ENCODE assay signal across 1 cellular context in the genomic region with DNA sequence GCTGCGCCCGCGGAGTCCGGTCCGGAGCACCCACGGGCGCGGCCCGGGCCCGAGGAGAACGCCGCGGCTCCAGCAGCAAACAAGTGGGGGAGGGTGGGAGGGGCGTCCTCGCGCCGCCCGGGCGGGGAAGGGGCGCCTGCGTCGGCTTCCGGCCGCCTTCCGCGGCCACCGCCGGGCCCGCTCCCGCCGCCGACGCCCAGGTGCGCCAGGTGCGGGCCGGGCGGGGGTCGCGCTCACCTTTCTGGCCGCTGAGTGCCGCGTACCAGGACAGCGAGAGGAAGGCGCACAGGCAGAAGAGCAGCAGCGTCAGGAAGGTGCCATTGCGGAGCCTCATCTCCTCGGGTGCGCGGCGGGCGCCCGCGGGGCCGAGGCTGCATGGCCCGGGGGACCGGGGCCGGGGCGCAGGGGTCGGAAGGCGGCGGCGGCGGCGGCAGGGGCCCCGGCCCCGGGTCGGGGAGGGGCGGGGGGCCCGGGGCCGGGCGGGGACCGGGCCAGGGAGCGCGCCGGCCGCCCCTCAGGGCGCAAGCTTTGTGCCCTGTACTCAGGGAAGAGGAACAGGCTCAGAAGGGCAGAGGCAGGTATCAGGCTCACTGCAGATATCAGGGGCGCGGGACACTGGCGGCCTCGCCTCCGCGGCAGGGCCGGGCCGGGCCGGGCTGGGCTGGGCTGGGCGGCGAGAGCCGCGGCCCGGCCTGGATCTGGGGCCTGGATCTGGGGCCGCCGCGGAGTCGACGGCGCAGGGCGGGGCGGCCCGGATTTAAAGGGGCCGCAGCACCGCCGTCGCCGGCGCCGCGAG.
TF ChIP-seq lines count a peak whose summit lies in the region.

Gene MGAT4B (minus strand): TSS at position 617 of the 796 bp plus-strand sequence. CDS start 283 bp downstream, at position 334.

TF ChIP-seq in HepG2, 621 proteins besides CTCF, POLR2A, EP300 and RAD21 (continued from another document):
- TF ChIP-seq, protein P1, sequence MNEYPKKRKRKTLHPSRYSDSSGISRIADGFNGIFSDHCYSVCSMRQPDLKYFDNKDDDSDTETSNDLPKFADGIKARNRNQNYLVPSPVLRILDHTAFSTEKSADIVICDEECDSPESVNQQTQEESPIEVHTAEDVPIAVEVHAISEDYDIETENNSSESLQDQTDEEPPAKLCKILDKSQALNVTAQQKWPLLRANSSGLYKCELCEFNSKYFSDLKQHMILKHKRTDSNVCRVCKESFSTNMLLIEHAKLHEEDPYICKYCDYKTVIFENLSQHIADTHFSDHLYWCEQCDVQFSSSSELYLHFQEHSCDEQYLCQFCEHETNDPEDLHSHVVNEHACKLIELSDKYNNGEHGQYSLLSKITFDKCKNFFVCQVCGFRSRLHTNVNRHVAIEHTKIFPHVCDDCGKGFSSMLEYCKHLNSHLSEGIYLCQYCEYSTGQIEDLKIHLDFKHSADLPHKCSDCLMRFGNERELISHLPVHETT (CRISPR knock-in tag; conservative IDR thresholded peaks at IDR 0.05): no peak
- TF ChIP-seq HNRNPL (IDR thresholded peaks at IDR 0.05; ENCODE audit: low read depth, low read length): no peak
- TF ChIP-seq ARID2 (CRISPR knock-in tag; IDR thresholded peaks at IDR 0.05; ENCODE audit: borderline replicate concordance): no peak
- TF ChIP-seq ZFP36L1 (CRISPR knock-in tag; IDR thresholded peaks at IDR 0.05): no peak
- TF ChIP-seq, protein P2, sequence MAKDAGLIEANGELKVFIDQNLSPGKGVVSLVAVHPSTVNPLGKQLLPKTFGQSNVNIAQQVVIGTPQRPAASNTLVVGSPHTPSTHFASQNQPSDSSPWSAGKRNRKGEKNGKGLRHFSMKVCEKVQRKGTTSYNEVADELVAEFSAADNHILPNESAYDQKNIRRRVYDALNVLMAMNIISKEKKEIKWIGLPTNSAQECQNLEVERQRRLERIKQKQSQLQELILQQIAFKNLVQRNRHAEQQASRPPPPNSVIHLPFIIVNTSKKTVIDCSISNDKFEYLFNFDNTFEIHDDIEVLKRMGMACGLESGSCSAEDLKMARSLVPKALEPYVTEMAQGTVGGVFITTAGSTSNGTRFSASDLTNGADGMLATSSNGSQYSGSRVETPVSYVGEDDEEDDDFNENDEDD (CRISPR knock-in tag; IDR thresholded peaks at IDR 0.05; ENCODE audit: borderline replicate concordance): 0 out of 2 replicates have a peak, but pooled peaks have one; percentile 12
- TF ChIP-seq PHF5A (CRISPR knock-in tag; IDR thresholded peaks at IDR 0.05; ENCODE audit: low read depth, unreplicated experiment): no peak
- TF ChIP-seq POLR2AphosphoS5 (IDR thresholded peaks at IDR 0.05; ENCODE audit: low read depth, low read length): peak; percentile 27
- TF ChIP-seq KAT7 (CRISPR knock-in tag; IDR thresholded peaks at IDR 0.05; ENCODE audit: borderline replicate concordance): 0 out of 2 replicates have a peak, but pooled peaks have one; percentile 18
- no peak for TF ChIP-seq CENPT (CRISPR knock-in tag; IDR thresholded peaks at IDR 0.05; ENCODE audit: low read depth)
- peak; percentile 51; the same call in 1 of the 2 replicates for TF ChIP-seq HOXA3 (CRISPR knock-in tag; IDR thresholded peaks at IDR 0.05)
- no peak; the same call in 1 of the 2 replicates for TF ChIP-seq ZNF446 (CRISPR knock-in tag; IDR thresholded peaks at IDR 0.05)
- TF ChIP-seq MBNL3 (CRISPR knock-in tag; conservative IDR thresholded peaks at IDR 0.05): no peak
- TF ChIP-seq TCF12 (IDR thresholded peaks at IDR 0.05): no peak
- no peak for TF ChIP-seq TCF12 (CRISPR knock-in tag; IDR thresholded peaks at IDR 0.05)
- TF ChIP-seq, protein P3, sequence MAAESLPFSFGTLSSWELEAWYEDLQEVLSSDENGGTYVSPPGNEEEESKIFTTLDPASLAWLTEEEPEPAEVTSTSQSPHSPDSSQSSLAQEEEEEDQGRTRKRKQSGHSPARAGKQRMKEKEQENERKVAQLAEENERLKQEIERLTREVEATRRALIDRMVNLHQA (CRISPR knock-in tag; IDR thresholded peaks at IDR 0.05): no peak
- no peak for TF ChIP-seq ZNF776 (CRISPR knock-in tag; IDR thresholded peaks at IDR 0.05)
- no peak for TF ChIP-seq SNAPC2 (CRISPR knock-in tag; IDR thresholded peaks at IDR 0.05)
- 0 out of 2 replicates have a peak, but pooled peaks have one; percentile 4 for TF ChIP-seq ATF5 (CRISPR knock-in tag; IDR thresholded peaks at IDR 0.05; ENCODE audit: low read depth)
- TF ChIP-seq, protein P4, sequence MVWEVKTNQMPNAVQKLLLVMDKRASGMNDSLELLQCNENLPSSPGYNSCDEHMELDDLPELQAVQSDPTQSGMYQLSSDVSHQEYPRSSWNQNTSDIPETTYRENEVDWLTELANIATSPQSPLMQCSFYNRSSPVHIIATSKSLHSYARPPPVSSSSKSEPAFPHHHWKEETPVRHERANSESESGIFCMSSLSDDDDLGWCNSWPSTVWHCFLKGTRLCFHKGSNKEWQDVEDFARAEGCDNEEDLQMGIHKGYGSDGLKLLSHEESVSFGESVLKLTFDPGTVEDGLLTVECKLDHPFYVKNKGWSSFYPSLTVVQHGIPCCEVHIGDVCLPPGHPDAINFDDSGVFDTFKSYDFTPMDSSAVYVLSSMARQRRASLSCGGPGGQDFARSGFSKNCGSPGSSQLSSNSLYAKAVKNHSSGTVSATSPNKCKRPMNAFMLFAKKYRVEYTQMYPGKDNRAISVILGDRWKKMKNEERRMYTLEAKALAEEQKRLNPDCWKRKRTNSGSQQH (CRISPR knock-in tag; IDR thresholded peaks at IDR 0.05; ENCODE audit: low read depth): no peak
- no peak for TF ChIP-seq ASH2L (IDR thresholded peaks at IDR 0.05; ENCODE audit: insufficient read length, low read depth, low read length)
- TF ChIP-seq, protein P5, sequence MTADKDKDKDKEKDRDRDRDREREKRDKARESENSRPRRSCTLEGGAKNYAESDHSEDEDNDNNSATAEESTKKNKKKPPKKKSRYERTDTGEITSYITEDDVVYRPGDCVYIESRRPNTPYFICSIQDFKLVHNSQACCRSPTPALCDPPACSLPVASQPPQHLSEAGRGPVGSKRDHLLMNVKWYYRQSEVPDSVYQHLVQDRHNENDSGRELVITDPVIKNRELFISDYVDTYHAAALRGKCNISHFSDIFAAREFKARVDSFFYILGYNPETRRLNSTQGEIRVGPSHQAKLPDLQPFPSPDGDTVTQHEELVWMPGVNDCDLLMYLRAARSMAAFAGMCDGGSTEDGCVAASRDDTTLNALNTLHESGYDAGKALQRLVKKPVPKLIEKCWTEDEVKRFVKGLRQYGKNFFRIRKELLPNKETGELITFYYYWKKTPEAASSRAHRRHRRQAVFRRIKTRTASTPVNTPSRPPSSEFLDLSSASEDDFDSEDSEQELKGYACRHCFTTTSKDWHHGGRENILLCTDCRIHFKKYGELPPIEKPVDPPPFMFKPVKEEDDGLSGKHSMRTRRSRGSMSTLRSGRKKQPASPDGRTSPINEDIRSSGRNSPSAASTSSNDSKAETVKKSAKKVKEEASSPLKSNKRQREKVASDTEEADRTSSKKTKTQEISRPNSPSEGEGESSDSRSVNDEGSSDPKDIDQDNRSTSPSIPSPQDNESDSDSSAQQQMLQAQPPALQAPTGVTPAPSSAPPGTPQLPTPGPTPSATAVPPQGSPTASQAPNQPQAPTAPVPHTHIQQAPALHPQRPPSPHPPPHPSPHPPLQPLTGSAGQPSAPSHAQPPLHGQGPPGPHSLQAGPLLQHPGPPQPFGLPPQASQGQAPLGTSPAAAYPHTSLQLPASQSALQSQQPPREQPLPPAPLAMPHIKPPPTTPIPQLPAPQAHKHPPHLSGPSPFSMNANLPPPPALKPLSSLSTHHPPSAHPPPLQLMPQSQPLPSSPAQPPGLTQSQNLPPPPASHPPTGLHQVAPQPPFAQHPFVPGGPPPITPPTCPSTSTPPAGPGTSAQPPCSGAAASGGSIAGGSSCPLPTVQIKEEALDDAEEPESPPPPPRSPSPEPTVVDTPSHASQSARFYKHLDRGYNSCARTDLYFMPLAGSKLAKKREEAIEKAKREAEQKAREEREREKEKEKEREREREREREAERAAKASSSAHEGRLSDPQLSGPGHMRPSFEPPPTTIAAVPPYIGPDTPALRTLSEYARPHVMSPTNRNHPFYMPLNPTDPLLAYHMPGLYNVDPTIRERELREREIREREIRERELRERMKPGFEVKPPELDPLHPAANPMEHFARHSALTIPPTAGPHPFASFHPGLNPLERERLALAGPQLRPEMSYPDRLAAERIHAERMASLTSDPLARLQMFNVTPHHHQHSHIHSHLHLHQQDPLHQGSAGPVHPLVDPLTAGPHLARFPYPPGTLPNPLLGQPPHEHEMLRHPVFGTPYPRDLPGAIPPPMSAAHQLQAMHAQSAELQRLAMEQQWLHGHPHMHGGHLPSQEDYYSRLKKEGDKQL (CRISPR knock-in tag; IDR thresholded peaks at IDR 0.05; ENCODE audit: low read depth): no peak
- TF ChIP-seq MZF1 (CRISPR knock-in tag; IDR thresholded peaks at IDR 0.05; ENCODE audit: borderline replicate concordance): no peak
- TF ChIP-seq, protein P6, sequence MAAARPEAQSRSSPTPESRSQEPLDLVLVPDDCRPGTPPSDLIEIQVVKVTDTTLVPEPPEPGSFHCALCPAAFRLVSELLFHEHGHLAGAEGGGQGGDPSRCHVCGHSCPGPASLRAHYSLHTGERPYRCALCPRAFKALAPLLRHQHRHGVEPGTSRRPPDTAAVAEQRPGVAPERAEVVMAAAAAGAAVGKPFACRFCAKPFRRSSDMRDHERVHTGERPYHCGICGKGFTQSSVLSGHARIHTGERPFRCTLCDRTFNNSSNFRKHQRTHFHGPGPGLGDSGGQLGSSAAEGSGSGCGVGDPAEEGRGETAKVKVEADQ (CRISPR knock-in tag; IDR thresholded peaks at IDR 0.05; ENCODE audit: borderline replicate concordance): peak; percentile 12; the same call in 1 of the 2 replicates
- TF ChIP-seq HES4 (CRISPR knock-in tag; IDR thresholded peaks at IDR 0.05; ENCODE audit: borderline replicate concordance): peak; percentile 13; the same call in 1 of the 2 replicates
- TF ChIP-seq PHF8 (CRISPR knock-in tag; IDR thresholded peaks at IDR 0.05): peak; percentile 45; the same call in 1 of the 2 replicates
- 0 out of 2 replicates have a peak, but pooled peaks have one; percentile 16 for TF ChIP-seq ZNF691 (CRISPR knock-in tag; IDR thresholded peaks at IDR 0.05; ENCODE audit: borderline replicate concordance, low read depth)
- TF ChIP-seq SIN3B (IDR thresholded peaks at IDR 0.05; ENCODE audit: low read length): no peak
- TF ChIP-seq ZSCAN9 (CRISPR knock-in tag; IDR thresholded peaks at IDR 0.05; ENCODE audit: borderline replicate concordance): no peak
- TF ChIP-seq, protein P7, sequence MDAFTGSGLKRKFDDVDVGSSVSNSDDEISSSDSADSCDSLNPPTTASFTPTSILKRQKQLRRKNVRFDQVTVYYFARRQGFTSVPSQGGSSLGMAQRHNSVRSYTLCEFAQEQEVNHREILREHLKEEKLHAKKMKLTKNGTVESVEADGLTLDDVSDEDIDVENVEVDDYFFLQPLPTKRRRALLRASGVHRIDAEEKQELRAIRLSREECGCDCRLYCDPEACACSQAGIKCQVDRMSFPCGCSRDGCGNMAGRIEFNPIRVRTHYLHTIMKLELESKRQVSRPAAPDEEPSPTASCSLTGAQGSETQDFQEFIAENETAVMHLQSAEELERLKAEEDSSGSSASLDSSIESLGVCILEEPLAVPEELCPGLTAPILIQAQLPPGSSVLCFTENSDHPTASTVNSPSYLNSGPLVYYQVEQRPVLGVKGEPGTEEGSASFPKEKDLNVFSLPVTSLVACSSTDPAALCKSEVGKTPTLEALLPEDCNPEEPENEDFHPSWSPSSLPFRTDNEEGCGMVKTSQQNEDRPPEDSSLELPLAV (CRISPR knock-in tag; conservative IDR thresholded peaks at IDR 0.05; ENCODE audit: low read depth): no peak
- TF ChIP-seq SMAD3 (CRISPR knock-in tag; IDR thresholded peaks at IDR 0.05): no peak
- 0 out of 2 replicates have a peak, but pooled peaks have one; percentile 17 for TF ChIP-seq RXRA (CRISPR knock-in tag; IDR thresholded peaks at IDR 0.05)
- TF ChIP-seq ZC3H13 (CRISPR knock-in tag; IDR thresholded peaks at IDR 0.05): no peak; the same call in none of the 2 replicates
- TF ChIP-seq, protein P8, sequence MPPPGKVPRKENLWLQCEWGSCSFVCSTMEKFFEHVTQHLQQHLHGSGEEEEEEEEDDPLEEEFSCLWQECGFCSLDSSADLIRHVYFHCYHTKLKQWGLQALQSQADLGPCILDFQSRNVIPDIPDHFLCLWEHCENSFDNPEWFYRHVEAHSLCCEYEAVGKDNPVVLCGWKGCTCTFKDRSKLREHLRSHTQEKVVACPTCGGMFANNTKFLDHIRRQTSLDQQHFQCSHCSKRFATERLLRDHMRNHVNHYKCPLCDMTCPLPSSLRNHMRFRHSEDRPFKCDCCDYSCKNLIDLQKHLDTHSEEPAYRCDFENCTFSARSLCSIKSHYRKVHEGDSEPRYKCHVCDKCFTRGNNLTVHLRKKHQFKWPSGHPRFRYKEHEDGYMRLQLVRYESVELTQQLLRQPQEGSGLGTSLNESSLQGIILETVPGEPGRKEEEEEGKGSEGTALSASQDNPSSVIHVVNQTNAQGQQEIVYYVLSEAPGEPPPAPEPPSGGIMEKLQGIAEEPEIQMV (CRISPR knock-in tag; IDR thresholded peaks at IDR 0.05; ENCODE audit: low read depth): no peak
- 0 out of 2 replicates have a peak, but pooled peaks have one; percentile 53 for TF ChIP-seq MAZ (IDR thresholded peaks at IDR 0.05; ENCODE audit: borderline replicate concordance, low read depth, low read length)
- peak; percentile 69 for TF ChIP-seq MAZ (CRISPR knock-in tag; IDR thresholded peaks at IDR 0.05; ENCODE audit: low read depth)
- TF ChIP-seq FOSL2 (CRISPR knock-in tag; IDR thresholded peaks at IDR 0.05): no peak
- no peak for TF ChIP-seq EHMT2 (IDR thresholded peaks at IDR 0.05; ENCODE audit: borderline replicate concordance, low read depth, low read length)
- TF ChIP-seq ZNF501 (CRISPR knock-in tag; IDR thresholded peaks at IDR 0.05): no peak
- TF ChIP-seq CBX5 (CRISPR knock-in tag; IDR thresholded peaks at IDR 0.05; ENCODE audit: borderline replicate concordance): no peak
- TF ChIP-seq ZNF652 (CRISPR knock-in tag; IDR thresholded peaks at IDR 0.05; ENCODE audit: borderline replicate concordance, low read depth): no peak
- TF ChIP-seq, protein P9, sequence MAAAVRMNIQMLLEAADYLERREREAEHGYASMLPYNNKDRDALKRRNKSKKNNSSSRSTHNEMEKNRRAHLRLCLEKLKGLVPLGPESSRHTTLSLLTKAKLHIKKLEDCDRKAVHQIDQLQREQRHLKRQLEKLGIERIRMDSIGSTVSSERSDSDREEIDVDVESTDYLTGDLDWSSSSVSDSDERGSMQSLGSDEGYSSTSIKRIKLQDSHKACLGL (CRISPR knock-in tag; IDR thresholded peaks at IDR 0.05): peak; percentile 7; the same call in 1 of the 2 replicates
- 0 out of 2 replicates have a peak, but pooled peaks have one; percentile 6 for TF ChIP-seq ZNF34 (CRISPR knock-in tag; IDR thresholded peaks at IDR 0.05; ENCODE audit: borderline replicate concordance)
- TF ChIP-seq HNRNPLL (IDR thresholded peaks at IDR 0.05; ENCODE audit: low read depth, low read length, poor library complexity, severe bottlenecking): peak; percentile 80
TF ChIP-seq in HepG2: peak in this region for 43.
